39 cellular contexts compared by ENCODE assay signal in genomic region chr2:124639524-124639923, GRCh38.
"Had no signal": no experiment of that assay in that cellular context is flagged by ENCODE, and none has a peak within 500 bp of the region (broad histone marks: within the 10 kb centered on the region; RNA-seq: fewer than 3 reads in every experiment).

No MANE protein-coding gene starts in this region.

- H3K27ac Mint-ChIP-seq: activated naive CD4-positive, alpha-beta T cell treated with anti-CD3 and anti-CD28 coated beads for 36 hours; activated naive CD4-positive, alpha-beta T cell treated with anti-CD3 and anti-CD28 coated beads, Interleukin-2, amount 10 ng/mL, durations not matched to agents 7 days and 5 days; activated naive CD4-positive, alpha-beta T cell treated with anti-CD3 and anti-CD28 coated beads, Interleukin-2, amount 50 U/mL, for 24 hours; activated naive CD4-positive, alpha-beta T cell treated with anti-CD3 and anti-CD28 coated beads, Interleukin-2, amount 50 U/mL, for 72 hours; activated naive CD8-positive, alpha-beta T cell; activated naive CD8-positive, alpha-beta T cell treated with anti-CD3 and anti-CD28 coated beads for 36 hours; activated naive CD8-positive, alpha-beta T cell treated with anti-CD3 and anti-CD28 coated beads, Interleukin-2, amount 10 ng/mL, durations not matched to agents 7 days and 5 days; activated naive CD8-positive, alpha-beta T cell treated with anti-CD3 and anti-CD28 coated beads, Interleukin-2, amount 50 U/mL, for 24 hours; activated T-cell treated with anti-CD3 and anti-CD28 coated beads, Interleukin-2, amount 50 U/mL, for 24 hours; activated T-cell treated with anti-CD3 and anti-CD28 coated beads, Interleukin-2, amount 50 U/mL, for 72 hours; activated T-helper 1 cell treated with anti-CD3 and anti-CD28 coated beads, Interleukin-12 subunit alpha, Interleukin-12 subunit beta, Interleukin-2, Interleukin-4 antibody, amounts not matched to agents 30 ng/mL and 10 ng/mL and 1 ng/mL, durations not matched to agents 14 hours and 24 hours and 36 hours; activated T-helper 17 cell treated with anti-CD3 and anti-CD28 coated beads, Interleukin-2, amount 50 U/mL, for 72 hours; activated T-helper 2 cell treated with anti-CD3 and anti-CD28 coated beads, Interferon-gamma antibody, Interleukin-2, Interleukin-4, amounts not matched to agents 10 μg/mL and 5 μg/mL and 100 μg/mL, durations not matched to agents 14 hours and 24 hours and 36 hours; brain had no signal

- ATAC-seq: activated naive CD4-positive, alpha-beta T cell treated with anti-CD3 and anti-CD28 coated beads, Interleukin-2, amount 50 U/mL, for 72 hours; activated naive CD8-positive, alpha-beta T cell treated with anti-CD3 and anti-CD28 coated beads, Interleukin-2, amount 50 U/mL, for 24 hours; activated T-cell treated with anti-CD3 and anti-CD28 coated beads, Interleukin-2, amount 50 U/mL, for 4 hours; activated T-cell treated with anti-CD3 and anti-CD28 coated beads, Interleukin-2, amount 50 U/mL, for 72 hours; activated T-helper 17 cell treated with anti-CD3 and anti-CD28 coated beads, Interleukin-2, amount 50 U/mL, for 72 hours; body of pancreas had no signal

- H3K27ac ChIP-seq: adrenal gland, ascending aorta, body of pancreas, brain microvascular endothelial cell, breast epithelium, cardiac muscle cell had no signal

- H3K27me3 ChIP-seq: adrenal gland, ascending aorta, body of pancreas, brain microvascular endothelial cell, breast epithelium, cardiac muscle cell had no signal

- H3K4me3 ChIP-seq: adrenal gland, ascending aorta, body of pancreas, breast epithelium, cardiac muscle cell had no signal

- H3K9me3 Mint-ChIP-seq: activated naive CD4-positive, alpha-beta T cell treated with anti-CD3 and anti-CD28 coated beads, Interleukin-2, amount 10 ng/mL, durations not matched to agents 7 days and 5 days; activated naive CD4-positive, alpha-beta T cell treated with anti-CD3 and anti-CD28 coated beads, Interleukin-2, amount 50 U/mL, for 24 hours; activated naive CD8-positive, alpha-beta T cell treated with anti-CD3 and anti-CD28 coated beads, Interleukin-2, amount 10 ng/mL, durations not matched to agents 7 days and 5 days; brain; central memory CD8-positive, alpha-beta T cell had no signal

- H3K36me3 ChIP-seq: adrenal gland, ascending aorta, brain microvascular endothelial cell, breast epithelium, cardiac muscle cell had no signal

- H3K9me3 ChIP-seq: adrenal gland, ascending aorta, body of pancreas had no signal

- DNase-seq: activated effector memory CD4-positive, alpha-beta T cell treated with anti-CD3 and anti-CD28 coated beads, Interleukin-2, amount 50 U/mL, for 16 hours; activated effector memory CD4-positive, alpha-beta T cell treated with Interleukin-2 at 50 U/mL for 16 hours; activated gamma-delta T cell; activated gamma-delta T cell treated with Interleukin-2 at 50 U/mL for 16 hours; activated naive CD4-positive, alpha-beta T cell; activated naive CD4-positive, alpha-beta T cell treated with anti-CD3 and anti-CD28 coated beads for 36 hours; activated naive CD4-positive, alpha-beta T cell treated with anti-CD3 and anti-CD28 coated beads, Interleukin-2, amount 10 ng/mL, durations not matched to agents 7 days and 5 days; activated naive CD4-positive, alpha-beta T cell treated with anti-CD3 and anti-CD28 coated beads, Interleukin-2, amount 50 U/mL, for 16 hours; activated naive CD4-positive, alpha-beta T cell treated with Interleukin-2 at 50 U/mL for 16 hours; activated naive CD8-positive, alpha-beta T cell treated with anti-CD3 and anti-CD28 coated beads for 36 hours; activated naive CD8-positive, alpha-beta T cell treated with anti-CD3 and anti-CD28 coated beads, Interleukin-2, amount 10 ng/mL, durations not matched to agents 7 days and 5 days; activated naive CD8-positive, alpha-beta T cell treated with anti-CD3 and anti-CD28 coated beads, Interleukin-2, amount 50 U/mL, for 24 hours; activated T-cell treated with anti-CD3 and anti-CD28 coated beads for 4 hours; activated T-cell treated with anti-CD3 and anti-CD28 coated beads, Interleukin-2, amount 50 U/mL, for 1 hour; activated T-cell treated with anti-CD3 and anti-CD28 coated beads, Interleukin-2, amount 50 U/mL, for 24 hours; activated T-cell treated with anti-CD3 and anti-CD28 coated beads, Interleukin-2, amount 50 U/mL, for 4 hours; activated T-cell treated with anti-CD3 and anti-CD28 coated beads, Interleukin-2, amount 50 U/mL, for 48 hours; activated T-cell treated with anti-CD3 and anti-CD28 coated beads, Interleukin-2, amount 50 U/mL, for 72 hours; adrenal gland; amniotic stem cell; amygdala; anterior cingulate cortex; aorta; body of pancreas; brain microvascular endothelial cell; caudate nucleus; central memory CD4-positive, alpha-beta T cell; cerebellar nuclear complex had no signal

- H3K36me3 Mint-ChIP-seq: activated naive CD4-positive, alpha-beta T cell treated with anti-CD3 and anti-CD28 coated beads, Interleukin-2, amount 10 ng/mL, durations not matched to agents 7 days and 5 days; activated naive CD4-positive, alpha-beta T cell treated with anti-CD3 and anti-CD28 coated beads, Interleukin-2, amount 50 U/mL, for 24 hours; activated naive CD4-positive, alpha-beta T cell treated with anti-CD3 and anti-CD28 coated beads, Interleukin-2, amount 50 U/mL, for 72 hours; activated naive CD8-positive, alpha-beta T cell; activated naive CD8-positive, alpha-beta T cell treated with anti-CD3 and anti-CD28 coated beads for 36 hours; activated naive CD8-positive, alpha-beta T cell treated with anti-CD3 and anti-CD28 coated beads, Interleukin-2, amount 10 ng/mL, durations not matched to agents 7 days and 5 days; brain had no signal

- H3K27me3 Mint-ChIP-seq: activated naive CD4-positive, alpha-beta T cell treated with anti-CD3 and anti-CD28 coated beads, Interleukin-2, amount 10 ng/mL, durations not matched to agents 7 days and 5 days; activated naive CD8-positive, alpha-beta T cell; activated naive CD8-positive, alpha-beta T cell treated with anti-CD3 and anti-CD28 coated beads for 36 hours; activated naive CD8-positive, alpha-beta T cell treated with anti-CD3 and anti-CD28 coated beads, Interleukin-2, amount 10 ng/mL, durations not matched to agents 7 days and 5 days; activated naive CD8-positive, alpha-beta T cell treated with anti-CD3 and anti-CD28 coated beads, Interleukin-2, amount 50 U/mL, for 24 hours; activated T-cell treated with anti-CD3 and anti-CD28 coated beads, Interleukin-2, amount 50 U/mL, for 24 hours; activated T-helper 17 cell treated with anti-CD3 and anti-CD28 coated beads, Interleukin-2, amount 50 U/mL, for 72 hours; central memory CD8-positive, alpha-beta T cell had no signal

- H3K4me1 ChIP-seq: adrenal gland, ascending aorta, body of pancreas, breast epithelium had no signal

- H3K4me3 Mint-ChIP-seq: activated naive CD4-positive, alpha-beta T cell treated with anti-CD3 and anti-CD28 coated beads for 36 hours; activated naive CD4-positive, alpha-beta T cell treated with anti-CD3 and anti-CD28 coated beads, Interleukin-2, amount 10 ng/mL, durations not matched to agents 7 days and 5 days; activated naive CD4-positive, alpha-beta T cell treated with anti-CD3 and anti-CD28 coated beads, Interleukin-2, amount 50 U/mL, for 24 hours; activated naive CD8-positive, alpha-beta T cell; activated naive CD8-positive, alpha-beta T cell treated with anti-CD3 and anti-CD28 coated beads for 36 hours; activated naive CD8-positive, alpha-beta T cell treated with anti-CD3 and anti-CD28 coated beads, Interleukin-2, amount 10 ng/mL, durations not matched to agents 7 days and 5 days; activated naive CD8-positive, alpha-beta T cell treated with anti-CD3 and anti-CD28 coated beads, Interleukin-2, amount 50 U/mL, for 24 hours; activated T-cell treated with anti-CD3 and anti-CD28 coated beads, Interleukin-2, amount 50 U/mL, for 24 hours; activated T-cell treated with anti-CD3 and anti-CD28 coated beads, Interleukin-2, amount 50 U/mL, for 4 hours; activated T-cell treated with anti-CD3 and anti-CD28 coated beads, Interleukin-2, amount 50 U/mL, for 72 hours; activated T-helper 1 cell treated with anti-CD3 and anti-CD28 coated beads, Interleukin-12 subunit alpha, Interleukin-12 subunit beta, Interleukin-2, Interleukin-4 antibody, amounts not matched to agents 30 ng/mL and 10 ng/mL and 1 ng/mL, durations not matched to agents 14 hours and 24 hours and 36 hours; activated T-helper 17 cell treated with anti-CD3 and anti-CD28 coated beads, Interleukin-2, amount 50 U/mL, for 72 hours; brain; central memory CD8-positive, alpha-beta T cell had no signal

- H3K4me1 Mint-ChIP-seq: activated naive CD4-positive, alpha-beta T cell treated with anti-CD3 and anti-CD28 coated beads, Interleukin-2, amount 10 ng/mL, durations not matched to agents 7 days and 5 days; activated naive CD4-positive, alpha-beta T cell treated with anti-CD3 and anti-CD28 coated beads, Interleukin-2, amount 50 U/mL, for 24 hours; activated naive CD8-positive, alpha-beta T cell treated with anti-CD3 and anti-CD28 coated beads for 36 hours; activated naive CD8-positive, alpha-beta T cell treated with anti-CD3 and anti-CD28 coated beads, Interleukin-2, amount 10 ng/mL, durations not matched to agents 7 days and 5 days; activated naive CD8-positive, alpha-beta T cell treated with anti-CD3 and anti-CD28 coated beads, Interleukin-2, amount 50 U/mL, for 24 hours; activated T-helper 17 cell treated with anti-CD3 and anti-CD28 coated beads, Interleukin-2, amount 50 U/mL, for 72 hours; brain; central memory CD8-positive, alpha-beta T cell had no signal
